1 cellular context compared by ENCODE assay signal in genomic region chr3:128551872-128552271, GRCh38.
TF ChIP-seq lines count a peak whose summit lies in the region.

No MANE protein-coding gene starts in this region.

TF ChIP-seq in HepG2, 621 proteins besides CTCF, POLR2A, EP300 and RAD21 (continued from another document):
- TF ChIP-seq ZNF770 (CRISPR knock-in tag; IDR thresholded peaks at IDR 0.05) (peak; percentile 35; the same call in 1 of the 2 replicates), ZNF484 (CRISPR knock-in tag; IDR thresholded peaks at IDR 0.05; ENCODE audit: borderline replicate concordance, low read depth) (no peak)
